In genomic region chr18:2968559-2968958, GRCh38 we compare ENCODE assay signal across 1 cellular context.
TF ChIP-seq lines count a peak whose summit lies in the region.

No MANE protein-coding gene starts in this region.

TF ChIP-seq in HepG2, 621 proteins besides CTCF, POLR2A, EP300 and RAD21:
- TF ChIP-seq ZNF354B (CRISPR knock-in tag; IDR thresholded peaks at IDR 0.05) (no peak), PLSCR1 (CRISPR knock-in tag; IDR thresholded peaks at IDR 0.05; ENCODE audit: borderline replicate concordance) (no peak), KDM1A (CRISPR knock-in tag; IDR thresholded peaks at IDR 0.05) (no peak), ZNF75D (CRISPR knock-in tag; IDR thresholded peaks at IDR 0.05; ENCODE audit: borderline replicate concordance) (no peak), POGK (CRISPR knock-in tag; conservative IDR thresholded peaks at IDR 0.05) (no peak), RELA (CRISPR knock-in tag; IDR thresholded peaks at IDR 0.05) (no peak), GATAD1 (CRISPR knock-in tag; IDR thresholded peaks at IDR 0.05) (no peak), GABPA (IDR thresholded peaks at IDR 0.05; ENCODE audit: low read depth, low read length) (no peak), GABPA (CRISPR knock-in tag; IDR thresholded peaks at IDR 0.05; ENCODE audit: low read depth) (no peak), HNRNPUL1 (IDR thresholded peaks at IDR 0.05; ENCODE audit: low read depth, low read length) (no peak), HNF4A (CRISPR knock-in tag; IDR thresholded peaks at IDR 0.05) (peak; percentile 46), MATR3 (CRISPR knock-in tag; IDR thresholded peaks at IDR 0.05) (no peak), STAG1 (CRISPR knock-in tag; IDR thresholded peaks at IDR 0.05) (no peak), NFRKB (IDR thresholded peaks at IDR 0.05) (no peak), DBP (CRISPR knock-in tag; IDR thresholded peaks at IDR 0.05; ENCODE audit: not compliant biosample characterization) (no peak), KLF16 (CRISPR knock-in tag; IDR thresholded peaks at IDR 0.05) (no peak), NFE2L1 (CRISPR knock-in tag; IDR thresholded peaks at IDR 0.05; ENCODE audit: borderline replicate concordance) (no peak), GATA4 (IDR thresholded peaks at IDR 0.05; ENCODE audit: borderline replicate concordance, low read depth) (no peak), HNF4G (IDR thresholded peaks at IDR 0.05; ENCODE audit: borderline replicate concordance, low read depth, low read length) (peak; percentile 43; the same call in 1 of the 2 replicates), HNF4G (CRISPR knock-in tag; IDR thresholded peaks at IDR 0.05; ENCODE audit: borderline replicate concordance, low read depth) (no peak), FOSL1 (CRISPR knock-in tag; IDR thresholded peaks at IDR 0.05; ENCODE audit: borderline replicate concordance) (no peak), PLRG1 (conservative IDR thresholded peaks at IDR 0.05) (no peak), PCBP1 (IDR thresholded peaks at IDR 0.05; ENCODE audit: borderline replicate concordance, low read depth, low read length) (no peak), ZNF629 (CRISPR knock-in tag; conservative IDR thresholded peaks at IDR 0.05) (peak; percentile 90), NR2F6 (IDR thresholded peaks at IDR 0.05) (0 out of 2 replicates have a peak, but pooled peaks have one; percentile 25), NR2F6 (CRISPR knock-in tag; IDR thresholded peaks at IDR 0.05) (no peak)
